ENCODE assay signal across 25 cellular contexts in the genomic region with DNA sequence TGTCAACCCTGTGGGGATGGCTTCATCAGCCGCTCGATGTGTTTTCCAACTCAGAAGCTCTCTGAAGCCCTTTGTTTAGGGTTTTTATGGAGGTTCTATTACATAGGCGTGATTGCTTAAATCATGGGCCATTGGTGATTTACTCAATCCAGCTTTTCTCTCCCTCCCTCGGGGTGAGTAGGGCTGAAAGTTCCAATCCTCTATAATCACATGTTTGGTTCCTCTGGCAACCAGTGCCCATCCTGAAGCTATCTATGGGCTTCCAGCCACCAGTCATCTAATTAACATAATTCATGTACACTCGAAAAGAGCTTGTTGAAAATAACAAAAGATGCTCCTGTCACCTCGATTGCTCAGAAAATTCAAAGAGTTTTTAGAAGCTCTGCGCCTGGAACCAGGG. TPM values are rescaled to one million over a fixed set of nuclear protein-coding genes. Genes with fewer than 3 reads are reported as not detected.
DNase-seq lines count a peak whose midpoint lies in the region; ATAC-seq and TF ChIP-seq lines count a peak whose summit lies in the region.
"Had no signal": no experiment of that assay in that cellular context is flagged by ENCODE, and none has a peak within 500 bp of the region (broad histone marks: within the 10 kb centered on the region; RNA-seq: fewer than 3 reads in every experiment).

No MANE protein-coding gene starts in this region.

- H3K27me3 ChIP-seq in GM23338 (ENCODE audit: insufficient read depth) (no peaks in the 10 kb centered on the region), dorsolateral prefrontal cortex (peaks cover 0 to 2% (median 0%) of the 10 kb centered on the region in 45 donors), neural progenitor cell (no peaks in the 10 kb centered on the region), spleen (replicated peaks in 1 of 7) (peaks cover 0 to 24% (median 0%) of the 10 kb centered on the region in 7 donors)
- H3K27me3 ChIP-seq: foreskin keratinocyte had no signal

- intact Hi-C loops in dorsolateral prefrontal cortex (cut with DNase I) (loop anchor here (5.0 to 10.0 kb wide), 2 partner anchors 48 to 51 kb away; partner anchors contain the start of gene GATM (in 2 of the 2)), spleen (cut with DNase I; ENCODE audit: low total_unique reads) (no loop called here)

- H3K27ac ChIP-seq in GM23338 (ENCODE audit: low read depth): no peak overlapping the region
- H3K27ac ChIP-seq in dorsolateral prefrontal cortex: peak overlapping the region in 50 of 59 donors; percentile 1 to 83 (median 64)
- no peak overlapping the region for H3K27ac ChIP-seq in neural progenitor cell
- no peak overlapping the region for H3K27ac ChIP-seq in spleen
- H3K27ac ChIP-seq: foreskin keratinocyte, GM23248 had no signal

- H3K27ac Mint-ChIP-seq in GM23338: no peak overlapping the region
- H3K27ac Mint-ChIP-seq in neural progenitor cell: peak overlapping the region; percentile 81
- H3K27ac Mint-ChIP-seq: CD4-positive, alpha-beta T cell; naive thymus-derived CD4-positive, alpha-beta T cell; stimulated activated naive B cell treated with anti-CD40 and anti-IgM and Interleukin-4, amounts not matched to agents 10 μg/mL and 1 μg/mL and 100 μg/mL, for 72 hours; T-helper 17 cell had no signal

- H3K4me2 ChIP-seq in GM23338: 0 out of 2 replicates have a peak overlapping the region, but pooled peaks have one; percentile 50
- H3K4me2 ChIP-seq in neural progenitor cell: peak overlapping the region; percentile 13

- H4K20me1 ChIP-seq in GM23338 (replicated peaks; ENCODE audit: insufficient read depth) (no peaks in the 10 kb centered on the region), neural progenitor cell (ENCODE audit: low read depth) (no peaks in the 10 kb centered on the region)

- no peaks in the 10 kb centered on the region for H3K36me3 Mint-ChIP-seq in GM23338 (ENCODE audit: low read depth)
- no peaks in the 10 kb centered on the region for H3K36me3 Mint-ChIP-seq in neural progenitor cell
- H3K36me3 Mint-ChIP-seq: stimulated activated naive B cell treated with anti-CD40 and anti-IgM and Interleukin-4, amounts not matched to agents 10 μg/mL and 1 μg/mL and 100 μg/mL, for 72 hours had no signal

- H3K9me3 ChIP-seq in neural progenitor cell (ENCODE audit: low read depth): no peaks in the 10 kb centered on the region
- H3K9me3 ChIP-seq in spleen: no peaks in the 10 kb centered on the region

- H3K4me3 Mint-ChIP-seq in GM23338 (no peak overlapping the region), neural progenitor cell (peak overlapping the region; percentile 42)
- H3K4me3 Mint-ChIP-seq: CD4-positive, alpha-beta T cell; naive thymus-derived CD4-positive, alpha-beta T cell; stimulated activated naive B cell treated with anti-CD40 and anti-IgM and Interleukin-4, amounts not matched to agents 10 μg/mL and 1 μg/mL and 100 μg/mL, for 72 hours; T-helper 17 cell had no signal

- H3K79me2 ChIP-seq in GM23338 (replicated peaks; ENCODE audit: insufficient read depth) (no peaks in the 10 kb centered on the region), neural progenitor cell (ENCODE audit: low read depth) (no peaks in the 10 kb centered on the region)

- no peak overlapping the region for H3K9ac ChIP-seq in neural progenitor cell
- H3K9ac ChIP-seq: GM23248 had no signal

- H3K4me1 Mint-ChIP-seq in GM23338 (peaks cover 25% of the 10 kb centered on the region), neural progenitor cell (peaks cover 32% of the 10 kb centered on the region)
- H3K4me1 Mint-ChIP-seq: naive thymus-derived CD4-positive, alpha-beta T cell; stimulated activated naive B cell treated with anti-CD40 and anti-IgM and Interleukin-4, amounts not matched to agents 10 μg/mL and 1 μg/mL and 100 μg/mL, for 72 hours; T-helper 17 cell had no signal

- H3K9me2 ChIP-seq in GM23338 (ENCODE audit: insufficient read depth): 0 out of 2 replicates have a peak, but pooled peaks cover 5% of the 10 kb centered on the region

- H3F3A ChIP-seq in GM23338 (replicated peaks; ENCODE audit: low read depth) (no peaks in the 10 kb centered on the region), neural progenitor cell (ENCODE audit: low read depth) (no peaks in the 10 kb centered on the region)

- H3K4me1 ChIP-seq in GM23338 (ENCODE audit: insufficient read depth) (peaks cover 16% of the 10 kb centered on the region), neural progenitor cell (peaks cover 7% of the 10 kb centered on the region), spleen (no peaks in the 10 kb centered on the region)
- H3K4me1 ChIP-seq: foreskin keratinocyte had no signal

- H2AFZ ChIP-seq in GM23338 (0 out of 2 replicates have a peak overlapping the region, but pooled peaks have one; percentile 34), neural progenitor cell (replicated peaks) (peak overlapping the region; percentile 50)
- H2AFZ ChIP-seq: GM23248 had no signal

- DNase-seq in GM23338 (ENCODE audit: low spot score) (no peak), NCI-H69 (lab: John Stamatoyannopoulos, UW) (peak; percentile 78), dorsolateral prefrontal cortex (peak in 2 of 10 donors; percentile 18 to 39), neural progenitor cell (ENCODE audit: low spot score) (no peak), spleen (no peak), SK-N-DZ (ENCODE audit: low spot score) (no peak)
- DNase-seq: activated CD4-positive, alpha-beta T cell treated with anti-CD3 and anti-CD28 coated beads, Interleukin-2, amount 50 U/mL, for 4 hours; activated CD8-positive, alpha-beta memory T cell treated with anti-CD3 and anti-CD28 coated beads, Interleukin-2, amount 50 U/mL, for 48 hours; activated effector memory CD4-positive, alpha-beta T cell treated with anti-CD3 and anti-CD28 coated beads, Interleukin-2, amount 50 U/mL, for 16 hours; CD4-positive, alpha-beta T cell; DMS53; erythroblast; foreskin keratinocyte; GM23248; kidney glomerular epithelial cell; mammary epithelial cell; naive thymus-derived CD4-positive, alpha-beta T cell; NCI-H1930; NCI-H526 treated with DMSO at 0.1 percent for 48 hours; stimulated activated CD4-positive, alpha-beta T cell treated with anti-CD3 and anti-CD28 coated beads, Interleukin-2, amount 100 ng/mL, for 24 hours; stimulated activated naive B cell treated with anti-CD40 and anti-IgM and Interleukin-4, amounts not matched to agents 10 μg/mL and 1 μg/mL and 100 μg/mL, for 72 hours; T-helper 17 cell had no signal

- H3K36me3 ChIP-seq in GM23338 (ENCODE audit: insufficient read depth) (no peaks in the 10 kb centered on the region), neural progenitor cell (no peaks in the 10 kb centered on the region), spleen (no peaks in the 10 kb centered on the region)

- ATAC-seq in GM23338 (no peak), GM18511 (IDR thresholded peaks at IDR 0.05; ENCODE audit: unreplicated experiment) (no peak), GM19351 (IDR thresholded peaks at IDR 0.05; ENCODE audit: unreplicated experiment) (no peak)
- ATAC-seq: foreskin keratinocyte; GM12878; naive thymus-derived CD4-positive, alpha-beta T cell; stimulated activated naive B cell treated with anti-CD40 and anti-IgM and Interleukin-4, amounts not matched to agents 10 μg/mL and 1 μg/mL and 100 μg/mL, for 72 hours; T-helper 17 cell had no signal

- WGBS in spleen, 5 donors: 74 to 87% (median 80%) methylated on average over 7 of the region's 7 CpGs

- TF ChIP-seq CTCF in GM23338 (conservative IDR thresholded peaks at IDR 0.05; ENCODE audit: low read depth in 2 of 2) (no peak), dorsolateral prefrontal cortex (IDR thresholded peaks at IDR 0.05 in 54 of 56, conservative IDR thresholded peaks at IDR 0.05 in 2 of 56; ENCODE audit: low read depth in 1 of 56, partially characterized antibody in 56 of 56) (peak in 1 of 56 donors; percentile 22), neural progenitor cell (IDR thresholded peaks at IDR 0.05) (no peak), spleen (IDR thresholded peaks at IDR 0.05 in 8 of 11, conservative IDR thresholded peaks at IDR 0.05 in 3 of 11) (no peak)

- H3K9me3 Mint-ChIP-seq in GM23338: no peaks in the 10 kb centered on the region
- H3K9me3 Mint-ChIP-seq in neural progenitor cell: no peaks in the 10 kb centered on the region
- H3K9me3 Mint-ChIP-seq: CD4-positive, alpha-beta T cell; naive thymus-derived CD4-positive, alpha-beta T cell; stimulated activated naive B cell treated with anti-CD40 and anti-IgM and Interleukin-4, amounts not matched to agents 10 μg/mL and 1 μg/mL and 100 μg/mL, for 72 hours had no signal

- H3K27me3 Mint-ChIP-seq in GM23338 (ENCODE audit: insufficient read depth, low read depth, poor library complexity) (peaks cover 7% of the 10 kb centered on the region), neural progenitor cell (ENCODE audit: insufficient read depth, low read depth) (peaks cover 8% of the 10 kb centered on the region)

- H3K4me3 ChIP-seq in GM23338 (no peak overlapping the region), dorsolateral prefrontal cortex (peak overlapping the region in 39 of 59 donors; percentile 1 to 56 (median 16)), neural progenitor cell (no peak overlapping the region), spleen (no peak overlapping the region)
- H3K4me3 ChIP-seq: GM12878, GM23248 had no signal

- TF ChIP-seq POLR2A in spleen (IDR thresholded peaks at IDR 0.05): no peak

TF ChIP-seq in GM23338, 12 proteins besides CTCF, POLR2A, EP300 and RAD21 (continues in another document):
- TF ChIP-seq JUNB (IDR thresholded peaks at IDR 0.05; ENCODE audit: unreplicated experiment): no peak

RNA-seq across cellular contexts. Expression of gene GATM, which starts 51.6 kb away (rescaled TPM):
- 17.5 and 21.6 TPM in 2 replicates for total RNA-seq in GM23338 (2014; rRNA removed; shearing (Covaris generic))
- polyA plus RNA-seq in GM23338 (2016; fragmentation: Nextera tagmentation; extraction: Ambion mirVana): 8.5 and 9.1 TPM in 2 replicates
- 100 to 1,000 TPM; 103 to 309 (median 166) TPM for total RNA-seq in dorsolateral prefrontal cortex
- total RNA-seq in neural progenitor cell (ENCODE audit: low replicate concordance): 21.3 and 21.4 TPM in 2 replicates
- 10 to 100 TPM; 33.4 to 69.4 (median 41.0) TPM for total RNA-seq in spleen
- polyA plus RNA-seq in spleen: 10 to 100 TPM; 19.3 to 37.2 (median 33.0) TPM
- polyA plus RNA-seq in SK-N-DZ (2014; cell fraction: cytosol; rRNA removed): 1.1 and 1.7 TPM in 2 replicates
- polyA plus RNA-seq in SK-N-DZ (2014; cell fraction: nucleus; rRNA removed): 1.4 and 5.8 TPM in 2 replicates
- total RNA-seq: GM23248 had no signal
- polyA plus RNA-seq: GM23248 had no signal

Comparison
In these comparisons a context has a peak if more than half of its experiments do, and no peak if none do; other contexts are left out.
1. H3K27ac ChIP-seq: peak in dorsolateral prefrontal cortex (50 of 59); none in GM23338 (single experiment), neural progenitor cell (single experiment) and spleen (0 of 8).
2. H3K4me3 ChIP-seq: peak in dorsolateral prefrontal cortex (39 of 59); none in GM23338 (single experiment), neural progenitor cell (single experiment) and spleen (0 of 8).